In the genomic region with DNA sequence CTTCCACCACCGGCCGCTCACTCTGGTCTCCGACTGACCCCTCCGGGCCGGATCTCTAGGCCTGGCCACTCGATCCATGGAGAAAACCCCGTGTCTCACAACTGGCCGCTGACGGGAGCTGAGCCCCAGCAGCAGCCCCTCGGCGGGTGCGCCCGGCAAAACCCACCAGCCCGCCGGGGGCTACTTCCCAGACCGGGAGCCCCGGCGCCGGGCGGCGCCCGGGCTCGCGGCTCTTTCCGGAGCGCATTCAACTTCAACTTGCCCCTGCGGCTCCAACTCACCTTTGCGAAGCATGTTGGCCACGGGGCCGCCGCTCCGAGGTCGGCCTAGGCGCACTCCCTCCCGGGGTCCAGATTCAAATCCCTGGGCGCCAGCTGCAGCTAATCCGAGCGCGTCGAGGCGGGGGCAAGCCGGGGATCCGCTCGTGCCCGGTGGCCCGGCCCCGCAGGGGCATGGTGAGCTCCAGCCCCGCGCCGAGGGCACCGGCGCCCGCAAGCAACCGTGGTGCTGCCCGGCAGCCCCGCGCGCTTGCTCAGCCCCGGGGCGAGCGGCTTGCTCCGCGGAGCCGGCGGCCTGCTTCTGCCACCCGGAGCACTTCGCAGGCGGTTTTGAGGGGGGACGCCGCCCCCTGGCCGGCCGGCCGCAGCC, we compare ENCODE assay signal across 1 cellular context.
TF ChIP-seq lines count a peak whose summit lies in the region.

No MANE protein-coding gene starts in this region.

TF ChIP-seq in GM12878, 131 proteins besides CTCF, POLR2A, EP300 and RAD21:
- no peak for TF ChIP-seq RBBP5 (conservative IDR thresholded peaks at IDR 0.05)
- 0 out of 2 replicates have a peak, but pooled peaks have one; percentile 20 for TF ChIP-seq LARP7 (IDR thresholded peaks at IDR 0.05)
- peak; percentile 96 for TF ChIP-seq SUZ12 (IDR thresholded peaks at IDR 0.05; ENCODE audit: unreplicated experiment)
